ENCODE assay signal across 10 cellular contexts in genomic region chr2:219289537-219290361, GRCh38. TPM values are rescaled to one million over a fixed set of nuclear protein-coding genes. Genes with fewer than 3 reads are reported as not detected.
DNase-seq lines count a peak whose midpoint lies in the region; TF ChIP-seq lines count a peak whose summit lies in the region.
"Had no signal": no experiment of that assay in that cellular context is flagged by ENCODE, and none has a peak within 500 bp of the region (broad histone marks: within the 10 kb centered on the region; RNA-seq: fewer than 3 reads in every experiment).

No MANE protein-coding gene starts in this region.

- CTCF ChIA-PET in OCI-LY7 (lab: Charles Lee; ENCODE audit: unreplicated experiment), result no interaction called here

- peaks cover 11% of the 10 kb centered on the region for H3K4me1 ChIP-seq in ovary (ENCODE audit: insufficient read depth)
- peaks cover 9% of the 10 kb centered on the region for H3K4me1 ChIP-seq in OCI-LY7 (ENCODE audit: insufficient read depth, low read length, poor library complexity, severe bottlenecking)

- H3K9me3 Mint-ChIP-seq in activated CD4-positive, alpha-beta T cell treated with anti-CD3 and anti-CD28 coated beads, Interleukin-2, amount 10 ng/mL, durations not matched to agents 24 days and 14 days, result no peaks in the 10 kb centered on the region

- intact Hi-C loops in ovary (cut with DNase I), result loop anchor here in 3 of 4 donors (5.0 to 10.0 kb wide), 3 partner anchors 45 to 122 kb away; partner anchors contain the start of genes CNPPD1 (in 2 of the 3), RETREG2 (in 2 of the 3), GLB1L (in 1 of the 3) and STK16 (in 1 of the 3)
- intact Hi-C loops in activated CD4-positive, alpha-beta T cell treated with anti-CD3 and anti-CD28 coated beads, Interleukin-2, amount 10 ng/mL, durations not matched to agents 24 days and 14 days (cut with micrococcal nuclease), result no loop called here
- intact Hi-C loops in OCI-LY7 (cut with micrococcal nuclease; ENCODE audit: unreplicated experiment), result no loop called here

- H3K79me2 ChIP-seq in OCI-LY7 (ENCODE audit: insufficient read depth, low read depth, low read length), result no peaks in the 10 kb centered on the region

- H3K27ac ChIP-seq in ovary (peak overlapping the region; percentile 85 to 93), OCI-LY7 (ENCODE audit: low read depth, low read length, poor library complexity, severe bottlenecking) (no peak overlapping the region)

- H3K36me3 ChIP-seq in ovary (no peaks in the 10 kb centered on the region), OCI-LY7 (ENCODE audit: insufficient read depth, low read length) (peaks cover 11% of the 10 kb centered on the region; the same call in 1 of the 2 replicates)

- H3K4me2 ChIP-seq in OCI-LY7 (ENCODE audit: low read length), result no peak overlapping the region

- TF ChIP-seq CTCF in ovary (IDR thresholded peaks at IDR 0.05) (peak in 1 of 3 donors; percentile 9), OCI-LY7 (conservative IDR thresholded peaks at IDR 0.05; ENCODE audit: low read length) (no peak)

- H3K9me2 ChIP-seq in OCI-LY7 (ENCODE audit: insufficient read depth, low read length), result no peaks in the 10 kb centered on the region

- H3K36me3 Mint-ChIP-seq in activated CD4-positive, alpha-beta T cell treated with anti-CD3 and anti-CD28 coated beads, Interleukin-2, amount 10 ng/mL, durations not matched to agents 24 days and 14 days (ENCODE audit: low read depth), result peaks cover 3% of the 10 kb centered on the region

- peak; percentile 53 for DNase-seq in CD1c-positive myeloid dendritic cell (ENCODE audit: extremely low spot score)
- DNase-seq in RPMI8226, result peak; percentile 11
- DNase-seq in fibroblast of peridontal ligament (ENCODE audit: extremely low read depth), result peak; percentile 91
- DNase-seq in ovary, result peak; percentile 91 to 98 (median 93)
- DNase-seq in NCI-H146 (lab: John Stamatoyannopoulos, UW), result no peak
- DNase-seq in activated CD4-positive, alpha-beta T cell treated with anti-CD3 and anti-CD28 coated beads, Interleukin-2, amount 10 ng/mL, durations not matched to agents 24 days and 14 days, result no peak
- DNase-seq in NCI-H187 (lab: John Stamatoyannopoulos, UW), result no peak
- DNase-seq in OCI-LY7 (ENCODE audit: low spot score), result no peak

- H2AFZ ChIP-seq in OCI-LY7 (ENCODE audit: low read length), result no peak overlapping the region

- POLR2A ChIA-PET in OCI-LY7 (lab: Charles Lee), result interaction anchor here (0.6 kb wide), 1 partner anchor 614 kb away, joined by 4 read pairs; no protein-coding TSS in a partner anchor

- peaks cover 8% of the 10 kb centered on the region for H3K4me1 Mint-ChIP-seq in activated CD4-positive, alpha-beta T cell treated with anti-CD3 and anti-CD28 coated beads, Interleukin-2, amount 10 ng/mL, durations not matched to agents 24 days and 14 days

- TF ChIP-seq POLR2A in ovary (IDR thresholded peaks at IDR 0.05), result no peak

- WGBS in ovary, 3 donors, result 15 to 27% (median 16%) methylated on average over 15 to 16 of the region's 16 CpGs

- no peaks in the 10 kb centered on the region for H3K27me3 Mint-ChIP-seq in activated CD4-positive, alpha-beta T cell treated with anti-CD3 and anti-CD28 coated beads, Interleukin-2, amount 10 ng/mL, durations not matched to agents 24 days and 14 days

- no peak overlapping the region for H3K4me3 Mint-ChIP-seq in activated CD4-positive, alpha-beta T cell treated with anti-CD3 and anti-CD28 coated beads, Interleukin-2, amount 10 ng/mL, durations not matched to agents 24 days and 14 days

- H3K27me3 ChIP-seq in ovary, result no peaks in the 10 kb centered on the region

- H3K4me3 ChIP-seq in ovary (no peak overlapping the region), OCI-LY7 (ENCODE audit: low read depth, low read length, poor library complexity, severe bottlenecking) (no peak overlapping the region)
- H3K4me3 ChIP-seq: GM12878 had no signal

- no TSS peak for BruUV-seq in OCI-LY7 (replicated peaks; lab: Mats Ljungman, UMichigan)

- H4K20me1 ChIP-seq in OCI-LY7 (ENCODE audit: insufficient read depth, low read length), result no peaks in the 10 kb centered on the region

- H3K27ac Mint-ChIP-seq in activated CD4-positive, alpha-beta T cell treated with anti-CD3 and anti-CD28 coated beads, Interleukin-2, amount 10 ng/mL, durations not matched to agents 24 days and 14 days, result no peak overlapping the region

- H3K9me3 ChIP-seq in ovary (no peaks in the 10 kb centered on the region), OCI-LY7 (ENCODE audit: low read length) (no peaks in the 10 kb centered on the region)

- no peak for TF ChIP-seq EP300 in ovary (IDR thresholded peaks at IDR 0.05)

RNA-seq across cellular contexts. Expression of gene DNAJB2, which starts 10.6 kb away (rescaled TPM):
- total RNA-seq in ovary (100 to 1,000 TPM in 1 of 7 donors, 10 to 100 TPM in 6; 34.0 to 101 (median 85.7) TPM), OCI-LY7 (2022) (55.3 and 58.7 TPM in 2 replicates)
- 10 to 100 TPM; 77.9 to 87.5 TPM for polyA plus RNA-seq in ovary
- 49.7 and 52.4 TPM in 2 replicates for total RNA-seq in activated CD4-positive, alpha-beta T cell treated with anti-CD3 and anti-CD28 coated beads, Interleukin-2, amount 10 ng/mL, durations not matched to agents 24 days and 14 days
- 49.9 and 53.0 TPM in 2 replicates for total RNA-seq in OCI-LY7 (2014; rRNA removed; shearing (Covaris generic))

RNA-seq across cellular contexts. Expression of gene PTPRN, which starts 19.5 kb away (rescaled TPM):
- total RNA-seq in ovary (1 to 10 TPM in 3 of 7 donors, under 1 TPM in 3, not detected in 1; 0.12 to 2.3 (median 0.82) TPM), OCI-LY7 (2022) (not detected in 2 replicates)
- 1 to 10 TPM in 1 of 2 donors, under 1 TPM in 1; 0.08 to 1.3 TPM for polyA plus RNA-seq in ovary
- total RNA-seq in activated CD4-positive, alpha-beta T cell treated with anti-CD3 and anti-CD28 coated beads, Interleukin-2, amount 10 ng/mL, durations not matched to agents 24 days and 14 days, result 0.07 TPM in 1 of 2 replicates, not detected in the other
- not detected in 2 replicates for total RNA-seq in OCI-LY7 (2014; rRNA removed; shearing (Covaris generic))
- total RNA-seq: GM12878 had no signal

RNA-seq across cellular contexts. Expression of gene TUBA4A, which starts 36.0 kb away (rescaled TPM):
- 10 to 100 TPM in 6 of 7 donors, 1 to 10 TPM in 1; 8.4 to 53.6 (median 16.5) TPM for total RNA-seq in ovary
- 10 to 100 TPM in 1 of 2 donors, 1 to 10 TPM in 1; 7.9 to 42.2 TPM for polyA plus RNA-seq in ovary
- total RNA-seq in activated CD4-positive, alpha-beta T cell treated with anti-CD3 and anti-CD28 coated beads, Interleukin-2, amount 10 ng/mL, durations not matched to agents 24 days and 14 days, result 235 and 240 TPM in 2 replicates
- 62.8 and 96.0 TPM in 2 replicates for total RNA-seq in OCI-LY7 (2014; rRNA removed; shearing (Covaris generic))
- total RNA-seq in OCI-LY7 (2022), result 181 and 186 TPM in 2 replicates

RNA-seq across cellular contexts. Expression of gene TUBA4B, which starts 36.7 kb away (rescaled TPM):
- total RNA-seq in ovary, result 10 to 100 TPM in 1 of 7 donors, 1 to 10 TPM in 1, under 1 TPM in 3, not detected in 2; 0.27 to 13.2 (median 0.83) TPM
- under 1 TPM; 0.18 to 0.34 TPM for polyA plus RNA-seq in ovary
- not detected in 2 replicates for total RNA-seq in activated CD4-positive, alpha-beta T cell treated with anti-CD3 and anti-CD28 coated beads, Interleukin-2, amount 10 ng/mL, durations not matched to agents 24 days and 14 days
- not detected in 2 replicates for total RNA-seq in OCI-LY7 (2014; rRNA removed; shearing (Covaris generic))
- total RNA-seq in OCI-LY7 (2022), result 0.28 TPM in 1 of 2 replicates, not detected in the other
- total RNA-seq: glomerular endothelial cell, GM12878 had no signal

RNA-seq across cellular contexts. Expression of gene RESP18, which starts 42.8 kb away (rescaled TPM):
- total RNA-seq in ovary (not detected), OCI-LY7 (2022) (not detected in 2 replicates)
- polyA plus RNA-seq in ovary, result not detected
- total RNA-seq in activated CD4-positive, alpha-beta T cell treated with anti-CD3 and anti-CD28 coated beads, Interleukin-2, amount 10 ng/mL, durations not matched to agents 24 days and 14 days, result not detected in 2 replicates
- total RNA-seq in OCI-LY7 (2014; rRNA removed; shearing (Covaris generic)), result not detected in 2 replicates
- total RNA-seq: glomerular endothelial cell, GM12878 had no signal
- polyA plus RNA-seq: GM12878 had no signal

Comparison
In these comparisons a context has a peak if more than half of its experiments do, and no peak if none do; other contexts are left out.
1. DNase-seq: peak in CD1c-positive myeloid dendritic cell (single experiment), RPMI8226 (single experiment), fibroblast of peridontal ligament (single experiment) and ovary (5 of 5); none in NCI-H146 (single experiment), activated CD4-positive, alpha-beta T cell treated with anti-CD3 and anti-CD28 coated beads, Interleukin-2, amount 10 ng/mL, durations not matched to agents 24 days and 14 days (single experiment), NCI-H187 (0 of 2) and OCI-LY7 (single experiment).
2. intact Hi-C loops: an anchor here in ovary (5.0 to 10.0 kb wide); none called in activated CD4-positive, alpha-beta T cell treated with anti-CD3 and anti-CD28 coated beads, Interleukin-2, amount 10 ng/mL, durations not matched to agents 24 days and 14 days and OCI-LY7.